Comparison of ENCODE assay signal across 10 cellular contexts in genomic region chr7:106126170-106126938, GRCh38. TPM values are rescaled to one million over a fixed set of nuclear protein-coding genes. Genes with fewer than 3 reads are reported as not detected.
DNase-seq lines count a peak whose midpoint lies in the region; ATAC-seq and TF ChIP-seq lines count a peak whose summit lies in the region.
"Had no signal": no experiment of that assay in that cellular context is flagged by ENCODE, and none has a peak within 500 bp of the region (broad histone marks: within the 10 kb centered on the region; RNA-seq: fewer than 3 reads in every experiment).

No MANE protein-coding gene starts in this region.

- peak overlapping the region; percentile 32 for H3K27ac Mint-ChIP-seq in T-helper 1 cell treated with Interleukin-12 subunit alpha and Interleukin-12 subunit beta and Interleukin-4 antibody, amounts not matched to agents 30 μg/mL and 1 μg/mL, for 36 hours
- H3K27ac Mint-ChIP-seq: IgD-negative memory B cell had no signal

- peaks cover 6% of the 10 kb centered on the region for H3K4me1 Mint-ChIP-seq in T-helper 1 cell treated with Interleukin-12 subunit alpha and Interleukin-12 subunit beta and Interleukin-4 antibody, amounts not matched to agents 30 μg/mL and 1 μg/mL, for 36 hours (ENCODE audit: low read depth)

- no peaks in the 10 kb centered on the region for H3K9me3 ChIP-seq in spleen

- no peaks in the 10 kb centered on the region for H3K9me3 Mint-ChIP-seq in T-helper 1 cell treated with Interleukin-12 subunit alpha and Interleukin-12 subunit beta and Interleukin-4 antibody, amounts not matched to agents 30 μg/mL and 1 μg/mL, for 36 hours
- H3K9me3 Mint-ChIP-seq: IgD-negative memory B cell had no signal

- DNase-seq in NOMO-1 treated with DMSO at 0.1 percent for 48 hours (lab: John Stamatoyannopoulos, UW; ENCODE audit: unreplicated experiment): peak; percentile 43
- no peak for DNase-seq in NOMO-1 treated with dmso at 0.1 percent for 144 hours (lab: John Stamatoyannopoulos, UW; ENCODE audit: unreplicated experiment)
- peak; percentile 85 for DNase-seq in dermis blood vessel endothelial cell
- DNase-seq in stimulated activated naive CD4-positive, alpha-beta T cell treated with Interleukin-2 at 50 U/mL for 16 hours (lab: John Stamatoyannopoulos, UW): peak; percentile 3
- no peak for DNase-seq in spleen
- DNase-seq in cerebellum (ENCODE audit: low spot score): no peak
- DNase-seq: effector CD8-positive, alpha-beta T cell had no signal

- H3K27me3 ChIP-seq in spleen (replicated peaks in 1 of 7): no peaks in the 10 kb centered on the region

- no peak overlapping the region for H3K4me3 ChIP-seq in spleen

- no peaks in the 10 kb centered on the region for H3K36me3 Mint-ChIP-seq in T-helper 1 cell treated with Interleukin-12 subunit alpha and Interleukin-12 subunit beta and Interleukin-4 antibody, amounts not matched to agents 30 μg/mL and 1 μg/mL, for 36 hours (ENCODE audit: low read depth)

- TF ChIP-seq POLR2A in spleen (IDR thresholded peaks at IDR 0.05): no peak

- WGBS in spleen, 5 donors: 36 to 43% (median 42%) methylated on average over 7 of the region's 7 CpGs

- H3K36me3 ChIP-seq in spleen: no peaks in the 10 kb centered on the region

- H3K27me3 Mint-ChIP-seq in T-helper 1 cell treated with Interleukin-12 subunit alpha and Interleukin-12 subunit beta and Interleukin-4 antibody, amounts not matched to agents 30 μg/mL and 1 μg/mL, for 36 hours (ENCODE audit: low read depth): peaks cover 19% of the 10 kb centered on the region
- H3K27me3 Mint-ChIP-seq: IgD-negative memory B cell had no signal

- no peak for ATAC-seq in HG03457 (IDR thresholded peaks at IDR 0.05; ENCODE audit: unreplicated experiment)

- TF ChIP-seq CTCF in spleen (IDR thresholded peaks at IDR 0.05 in 8 of 11, conservative IDR thresholded peaks at IDR 0.05 in 3 of 11): no peak

- no peak overlapping the region for H3K27ac ChIP-seq in spleen

- intact Hi-C loops in spleen (cut with DNase I; ENCODE audit: low total_unique reads): no loop called here

- peaks cover 3 to 15% (median 7%) of the 10 kb centered on the region in 6 donors for H3K4me1 ChIP-seq in spleen

- peak overlapping the region; percentile 34 for H3K4me3 Mint-ChIP-seq in T-helper 1 cell treated with Interleukin-12 subunit alpha and Interleukin-12 subunit beta and Interleukin-4 antibody, amounts not matched to agents 30 μg/mL and 1 μg/mL, for 36 hours
- H3K4me3 Mint-ChIP-seq: IgD-negative memory B cell had no signal

RNA-seq across cellular contexts. Expression of gene SYPL1, which starts 14.2 kb away (rescaled TPM):
- 92.7 and 133 TPM in 2 replicates for total RNA-seq in dermis blood vessel endothelial cell
- total RNA-seq in spleen: 100 to 1,000 TPM in 2 of 7 donors, 10 to 100 TPM in 5; 72.8 to 113 (median 95.3) TPM
- polyA plus RNA-seq in spleen: 10 to 100 TPM; 49.9 to 79.0 (median 67.3) TPM
- total RNA-seq in cerebellum: 24.7 TPM

Comparison
In these comparisons a context has a peak if more than half of its experiments do, and no peak if none do; other contexts are left out.
1. DNase-seq: peak in NOMO-1 treated with DMSO at 0.1 percent for 48 hours (single experiment), dermis blood vessel endothelial cell (single experiment) and stimulated activated naive CD4-positive, alpha-beta T cell treated with Interleukin-2 at 50 U/mL for 16 hours (single experiment); none in NOMO-1 treated with dmso at 0.1 percent for 144 hours (single experiment), spleen (single experiment) and cerebellum (single experiment).